16 cellular contexts compared by ENCODE assay signal in the genomic region with DNA sequence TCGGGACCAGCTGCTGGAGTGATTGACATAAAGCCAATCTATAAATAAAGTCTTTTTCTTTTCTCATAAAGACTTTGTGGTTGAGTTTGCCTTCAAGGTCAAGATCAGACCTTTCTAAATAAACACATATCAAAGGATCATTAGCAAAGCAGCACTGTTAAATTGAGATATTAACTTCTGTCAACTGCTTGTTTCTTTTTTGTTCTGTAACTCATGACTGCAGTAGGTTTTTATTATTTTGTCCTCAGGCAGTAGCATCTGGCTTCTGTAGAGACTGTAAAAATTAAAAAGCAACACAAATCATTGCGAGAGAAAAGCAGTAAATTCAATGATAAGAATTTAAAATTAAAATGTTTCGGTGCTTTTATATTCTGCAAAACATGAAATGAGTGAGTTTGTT.
"Had no signal": no experiment of that assay in that cellular context is flagged by ENCODE, and none has a peak within 500 bp of the region (broad histone marks: within the 10 kb centered on the region; RNA-seq: fewer than 3 reads in every experiment).

No MANE protein-coding gene starts in this region.

- ATAC-seq: activated T-cell treated with anti-CD3 and anti-CD28 coated beads, Interleukin-2, amount 50 U/mL, for 4 hours; left cardiac atrium; naive thymus-derived CD4-positive, alpha-beta T cell; T-cell; WTC11 had no signal

- H3K36me3 Mint-ChIP-seq: T-cell, WTC11 had no signal

- H3K4me3 ChIP-seq: lung, sigmoid colon had no signal

- H3K27ac Mint-ChIP-seq: activated CD4-positive, alpha-beta T cell treated with anti-CD3 and anti-CD28 coated beads, Interleukin-2, amount 10 ng/mL, durations not matched to agents 24 days and 14 days; activated naive CD8-positive, alpha-beta T cell; T-cell; type B pancreatic cell; WTC11 had no signal

- H3K4me3 Mint-ChIP-seq: activated CD4-positive, alpha-beta T cell treated with anti-CD3 and anti-CD28 coated beads, Interleukin-2, amount 10 ng/mL, durations not matched to agents 24 days and 14 days; activated naive CD8-positive, alpha-beta T cell; activated T-cell treated with anti-CD3 and anti-CD28 coated beads, Interleukin-2, amount 50 U/mL, for 4 hours; T-cell; type B pancreatic cell; WTC11 had no signal

- H3K9me3 Mint-ChIP-seq: activated CD4-positive, alpha-beta T cell treated with anti-CD3 and anti-CD28 coated beads, Interleukin-2, amount 10 ng/mL, durations not matched to agents 24 days and 14 days; activated T-cell treated with anti-CD3 and anti-CD28 coated beads, Interleukin-2, amount 50 U/mL, for 4 hours; naive thymus-derived CD4-positive, alpha-beta T cell; T-cell; type B pancreatic cell; WTC11 had no signal

- DNase-seq: activated CD4-positive, alpha-beta T cell treated with anti-CD3 and anti-CD28 coated beads, Interleukin-2, amount 10 ng/mL, durations not matched to agents 24 days and 14 days; activated gamma-delta T cell; activated T-cell treated with anti-CD3 and anti-CD28 coated beads, Interleukin-2, amount 50 U/mL, for 4 hours; aorta; effector CD4-positive, alpha-beta T cell; left cardiac atrium; midbrain; naive thymus-derived CD4-positive, alpha-beta T cell; sigmoid colon; stimulated activated CD4-positive, alpha-beta T cell treated with anti-CD3 and anti-CD28 coated beads, Interleukin-12 subunit alpha, Interleukin-12 subunit beta, amount 100 ng/mL, for 4 hours; stimulated activated naive CD4-positive, alpha-beta T cell treated with Interleukin-2 at 50 U/mL for 16 hours; T-cell had no signal

- H3K9me3 ChIP-seq: sigmoid colon had no signal

- H3K27me3 Mint-ChIP-seq: activated naive CD8-positive, alpha-beta T cell; T-cell had no signal

- H3K27me3 ChIP-seq: sigmoid colon had no signal
